Comparison of ENCODE assay signal across 1 cellular context in genomic region chr2:39059366-39059952, GRCh38.
TF ChIP-seq lines count a peak whose summit lies in the region.

No MANE protein-coding gene starts in this region.

TF ChIP-seq in H1, 55 proteins besides CTCF, POLR2A, EP300 and RAD21 (continued from another document):
- TF ChIP-seq SIN3A (conservative IDR thresholded peaks at IDR 0.05 in 1 of 2, IDR thresholded peaks at IDR 0.05 in 1 of 2; ENCODE audit: low read depth in 1 of 2, low read length in 2 of 2): no peak
- no peak for TF ChIP-seq EZH2 (IDR thresholded peaks at IDR 0.05; ENCODE audit: low read depth, low read length, severe bottlenecking)
- TF ChIP-seq ATF3 (IDR thresholded peaks at IDR 0.05; ENCODE audit: insufficient read depth, low read depth, low read length): no peak
- no peak for TF ChIP-seq TAF7 (optimal IDR thresholded peaks at IDR 0.05; ENCODE audit: borderline replicate concordance, low read depth, low read length)
- TF ChIP-seq KDM5A (IDR thresholded peaks at IDR 0.05; ENCODE audit: low read length): no peak
- TF ChIP-seq MAFK (IDR thresholded peaks at IDR 0.05; ENCODE audit: low read depth, low read length): no peak
- no peak for TF ChIP-seq SP4 (IDR thresholded peaks at IDR 0.05; ENCODE audit: low read length)
- no peak for TF ChIP-seq NRF1 (IDR thresholded peaks at IDR 0.05; ENCODE audit: low read depth, low read length)
- no peak for TF ChIP-seq SUZ12 (IDR thresholded peaks at IDR 0.05; ENCODE audit: low read length)
- TF ChIP-seq RFX5 (IDR thresholded peaks at IDR 0.05; ENCODE audit: borderline replicate concordance, low read depth, low read length): no peak
- no peak for TF ChIP-seq KDM4A (IDR thresholded peaks at IDR 0.05; ENCODE audit: low read depth, low read length, severe bottlenecking)
- TF ChIP-seq JUND (IDR thresholded peaks at IDR 0.05; ENCODE audit: low read length): no peak
